ENCODE assay signal across 13 cellular contexts in genomic region chr1:13782634-13782995, GRCh38.
DNase-seq lines count a peak whose midpoint lies in the region; ATAC-seq and TF ChIP-seq lines count a peak whose summit lies in the region.
"Had no signal": no experiment of that assay in that cellular context is flagged by ENCODE, and none has a peak within 500 bp of the region (broad histone marks: within the 10 kb centered on the region; RNA-seq: fewer than 3 reads in every experiment).

No MANE protein-coding gene starts in this region.

- no peak overlapping the region for H3K9ac ChIP-seq in skeletal muscle tissue (ENCODE audit: low read depth in 1 of 3, low read length in 3 of 3)

- no peak overlapping the region for H3K27ac ChIP-seq in CD4-positive, alpha-beta T cell (ENCODE audit: low read depth, low read length)
- H3K27ac ChIP-seq in hepatocyte, result no peak overlapping the region
- peak overlapping the region; percentile 27 for H3K27ac ChIP-seq in skeletal muscle tissue (ENCODE audit: low read depth, low read length)
- H3K27ac ChIP-seq: PC-9 had no signal

- H3K27me3 Mint-ChIP-seq in CD4-positive, alpha-beta T cell, result no peaks in the 10 kb centered on the region
- no peaks in the 10 kb centered on the region for H3K27me3 Mint-ChIP-seq in WTC11 (ENCODE audit: low read depth)
- no peaks in the 10 kb centered on the region for H3K27me3 Mint-ChIP-seq in activated CD4-positive, alpha-beta memory T cell treated with anti-CD3 and anti-CD28 coated beads, Interleukin-2, amount 10 ng/mL, durations not matched to agents 7 days and 5 days

- H3K27ac Mint-ChIP-seq in CD4-positive, alpha-beta T cell, result peak overlapping the region; percentile 65
- H3K27ac Mint-ChIP-seq in WTC11, result peak overlapping the region; percentile 18; the same call in 1 of the 2 replicates
- H3K27ac Mint-ChIP-seq in activated CD4-positive, alpha-beta memory T cell treated with anti-CD3 and anti-CD28 coated beads, Interleukin-2, amount 10 ng/mL, durations not matched to agents 7 days and 5 days, result no peak overlapping the region

- no peak for DNase-seq in CD4-positive, alpha-beta T cell
- DNase-seq in WTC11 (ENCODE audit: low spot score), result no peak
- no peak for DNase-seq in hepatocyte (ENCODE audit: low spot score)
- DNase-seq in T-helper 9 cell, result no peak
- DNase-seq in OCI-M2 (lab: John Stamatoyannopoulos, UW; ENCODE audit: unreplicated experiment), result no peak
- DNase-seq in dermis blood vessel endothelial cell, result no peak
- DNase-seq in activated CD4-positive, alpha-beta memory T cell treated with anti-CD3 and anti-CD28 coated beads, Interleukin-2, amount 10 ng/mL, durations not matched to agents 7 days and 5 days, result no peak
- DNase-seq: activated effector memory CD4-positive, alpha-beta T cell treated with anti-CD3 and anti-CD28 coated beads, Interleukin-2, amount 50 U/mL, for 16 hours; erythroblast; NCI-H2227 treated with DMSO at 0.1 percent for 48 hours; PC-9; stimulated activated CD4-positive, alpha-beta T cell treated with anti-CD3 and anti-CD28 coated beads, Interleukin-4, amount 100 ng/mL, for 4 hours had no signal

- H3K79me2 ChIP-seq in hepatocyte, result peaks cover 51% of the 10 kb centered on the region

- no peak overlapping the region for H3K4me3 Mint-ChIP-seq in CD4-positive, alpha-beta T cell
- H3K4me3 Mint-ChIP-seq in WTC11, result no peak overlapping the region
- no peak overlapping the region for H3K4me3 Mint-ChIP-seq in activated CD4-positive, alpha-beta memory T cell treated with anti-CD3 and anti-CD28 coated beads, Interleukin-2, amount 10 ng/mL, durations not matched to agents 7 days and 5 days

- CTCF ChIA-PET in CD4-positive, alpha-beta T cell (lab: Charles Lee), result interaction anchor here (1.6 to 1.7 kb wide), 2 partner anchors 12 kb away, joined by 3 to 4 read pairs; no protein-coding TSS in a partner anchor
- CTCF ChIA-PET in WTC11 (lab: Charles Lee), result interaction anchor here (0.7 to 1.1 kb wide), 4 partner anchors 15 to 305 kb away, joined by 3 to 4 read pairs (median 3); no protein-coding TSS in a partner anchor
- CTCF ChIA-PET in activated CD4-positive, alpha-beta memory T cell treated with anti-CD3 and anti-CD28 coated beads, Interleukin-2, amount 10 ng/mL, durations not matched to agents 7 days and 5 days (lab: Charles Lee), result interaction anchor here (0.7 to 0.9 kb wide), 2 partner anchors 9 to 10 kb away, joined by 3 read pairs; no protein-coding TSS in a partner anchor

- 93% methylated on average over 9 of the region's 9 CpGs for WGBS in hepatocyte (ENCODE audit: low lambda C conversion rate, missing lambda C conversion rate)

- intact Hi-C loops in CD4-positive, alpha-beta T cell (cut with DNase I, micrococcal nuclease), result loop anchor here in 1 of 2 experiments (10.0 kb wide), 1 partner anchor 48 kb away; no protein-coding TSS in a partner anchor

- H3K4me1 ChIP-seq in hepatocyte (ENCODE audit: insufficient read depth) (peaks cover 8% of the 10 kb centered on the region), skeletal muscle tissue (ENCODE audit: control insufficient read depth in 3 of 3, insufficient read depth in 3 of 3, low read length in 3 of 3) (peaks cover 14 to 21% (median 21%) of the 10 kb centered on the region in 3 donors)

- H4K20me1 ChIP-seq in hepatocyte (ENCODE audit: insufficient read depth, poor library complexity, severe bottlenecking), result peaks cover 29% of the 10 kb centered on the region

- peak overlapping the region; percentile 11 for H3K4me2 ChIP-seq in hepatocyte
- H3K4me2 ChIP-seq: PC-9 had no signal

- H3K36me3 ChIP-seq in hepatocyte (replicated peaks; ENCODE audit: insufficient read depth, low read depth) (no peaks in the 10 kb centered on the region), skeletal muscle tissue (ENCODE audit: control insufficient read depth in 3 of 3, insufficient read depth in 3 of 3, low read length in 3 of 3) (peaks cover 26 to 41% (median 27%) of the 10 kb centered on the region in 3 donors)

- no peaks in the 10 kb centered on the region for H3K9me3 ChIP-seq in CD4-positive, alpha-beta T cell (ENCODE audit: control insufficient read depth, low read length)
- H3K9me3 ChIP-seq in hepatocyte (ENCODE audit: low read depth) (no peaks in the 10 kb centered on the region), skeletal muscle tissue (ENCODE audit: control insufficient read depth in 3 of 3, low read length in 3 of 3) (no peaks in the 10 kb centered on the region)

- H3K9me3 Mint-ChIP-seq in CD4-positive, alpha-beta T cell, result no peaks in the 10 kb centered on the region
- H3K9me3 Mint-ChIP-seq in WTC11, result no peaks in the 10 kb centered on the region
- H3K9me3 Mint-ChIP-seq in activated CD4-positive, alpha-beta memory T cell treated with anti-CD3 and anti-CD28 coated beads, Interleukin-2, amount 10 ng/mL, durations not matched to agents 7 days and 5 days, result no peaks in the 10 kb centered on the region

- no peak overlapping the region for H2AFZ ChIP-seq in hepatocyte
- H2AFZ ChIP-seq: PC-9 had no signal

- H3K4me3 ChIP-seq in hepatocyte (no peak overlapping the region), skeletal muscle tissue (ENCODE audit: low read length in 3 of 3) (no peak overlapping the region)
- H3K4me3 ChIP-seq: PC-9 had no signal

- POLR2A ChIA-PET in CD4-positive, alpha-beta T cell (lab: Charles Lee), result interaction anchor here (1.8 kb wide), 1 partner anchor 10 kb away, joined by 6 read pairs; no protein-coding TSS in a partner anchor
- POLR2A ChIA-PET in WTC11 (lab: Charles Lee), result interaction anchor here (0.7 kb wide), 1 partner anchor 305 kb away, joined by 5 read pairs; no protein-coding TSS in a partner anchor
- POLR2A ChIA-PET in activated CD4-positive, alpha-beta memory T cell treated with anti-CD3 and anti-CD28 coated beads, Interleukin-2, amount 10 ng/mL, durations not matched to agents 7 days and 5 days (lab: Charles Lee), result interaction anchor here (0.9 kb wide), 2 partner anchors 18 to 33 kb away, joined by 3 to 5 read pairs; no protein-coding TSS in a partner anchor

- no peaks in the 10 kb centered on the region for H3K9me2 ChIP-seq in hepatocyte (replicated peaks; ENCODE audit: insufficient read depth)

- peaks cover 84% of the 10 kb centered on the region for H3K4me1 Mint-ChIP-seq in CD4-positive, alpha-beta T cell (ENCODE audit: low read depth)
- H3K4me1 Mint-ChIP-seq in WTC11, result peaks cover 47% of the 10 kb centered on the region
- peaks cover 25% of the 10 kb centered on the region for H3K4me1 Mint-ChIP-seq in activated CD4-positive, alpha-beta memory T cell treated with anti-CD3 and anti-CD28 coated beads, Interleukin-2, amount 10 ng/mL, durations not matched to agents 7 days and 5 days

- no peak for TF ChIP-seq CTCF in CD4-positive, alpha-beta T cell (IDR thresholded peaks at IDR 0.05)
- no peak for TF ChIP-seq CTCF in WTC11 (IDR thresholded peaks at IDR 0.05)
- no peak for TF ChIP-seq CTCF in hepatocyte (IDR thresholded peaks at IDR 0.05; ENCODE audit: poor library complexity)

- H3K36me3 Mint-ChIP-seq in CD4-positive, alpha-beta T cell (ENCODE audit: low read depth), result peaks cover 19% of the 10 kb centered on the region
- H3K36me3 Mint-ChIP-seq in WTC11, result peaks cover 39% of the 10 kb centered on the region
- H3K36me3 Mint-ChIP-seq in activated CD4-positive, alpha-beta memory T cell treated with anti-CD3 and anti-CD28 coated beads, Interleukin-2, amount 10 ng/mL, durations not matched to agents 7 days and 5 days (ENCODE audit: low read depth), result peaks cover 79% of the 10 kb centered on the region

- no peak for ATAC-seq in CD4-positive, alpha-beta T cell (ENCODE audit: poor library complexity)
- no peak for ATAC-seq in WTC11

- H3K27me3 ChIP-seq in CD4-positive, alpha-beta T cell (ENCODE audit: control insufficient read depth, insufficient read depth, low read length), result no peaks in the 10 kb centered on the region
- no peaks in the 10 kb centered on the region for H3K27me3 ChIP-seq in hepatocyte
- no peaks in the 10 kb centered on the region for H3K27me3 ChIP-seq in skeletal muscle tissue (ENCODE audit: control insufficient read depth in 3 of 3, insufficient read depth in 3 of 3, low read length in 3 of 3)

TF ChIP-seq in WTC11, 78 proteins besides CTCF, POLR2A, EP300 and RAD21:
- TF ChIP-seq ZNF416 (CRISPR knock-in tag; IDR thresholded peaks at IDR 0.05) (no peak), E2F5 (CRISPR knock-in tag; IDR thresholded peaks at IDR 0.05) (no peak), NR1H2 (CRISPR knock-in tag; IDR thresholded peaks at IDR 0.05) (no peak), MLX (CRISPR knock-in tag; IDR thresholded peaks at IDR 0.05) (no peak), FOXJ3 (CRISPR knock-in tag; IDR thresholded peaks at IDR 0.05; ENCODE audit: borderline replicate concordance) (no peak), SMAD4 (CRISPR knock-in tag; IDR thresholded peaks at IDR 0.05) (no peak), ELF4 (CRISPR knock-in tag; IDR thresholded peaks at IDR 0.05; ENCODE audit: low read depth) (no peak), OVOL2 (CRISPR knock-in tag; IDR thresholded peaks at IDR 0.05; ENCODE audit: borderline replicate concordance) (no peak), GRHL2 (CRISPR knock-in tag; IDR thresholded peaks at IDR 0.05; ENCODE audit: insufficient replicate concordance, severe bottlenecking) (no peak), ZNF232 (CRISPR knock-in tag; IDR thresholded peaks at IDR 0.05) (no peak), ZNF671 (CRISPR knock-in tag; IDR thresholded peaks at IDR 0.05) (no peak)
